29 cellular contexts compared by ENCODE assay signal in the genomic region with DNA sequence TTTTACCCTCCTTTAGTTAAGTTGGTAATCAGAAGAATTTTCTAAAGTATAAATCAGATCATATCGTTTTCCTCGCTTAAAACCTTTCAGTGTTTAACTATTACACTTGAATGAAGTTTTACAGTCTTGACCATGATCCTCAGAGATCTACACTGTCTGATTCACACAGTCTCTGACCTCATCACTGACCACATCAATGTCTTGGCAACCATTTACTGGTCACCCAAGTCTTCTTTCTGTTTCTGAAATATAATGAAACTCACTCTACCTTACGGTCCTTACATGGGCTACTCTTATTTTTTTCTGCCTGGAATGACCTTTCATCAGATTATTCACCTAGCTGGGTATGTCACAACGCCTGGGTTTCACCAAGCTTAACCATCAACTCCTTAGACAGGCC.
DNase-seq lines count a peak whose midpoint lies in the region; ATAC-seq, FAIRE-seq and TF ChIP-seq lines count a peak whose summit lies in the region.
"Had no signal": no experiment of that assay in that cellular context is flagged by ENCODE, and none has a peak within 500 bp of the region (broad histone marks: within the 10 kb centered on the region; RNA-seq: fewer than 3 reads in every experiment).

No MANE protein-coding gene starts in this region.

- FAIRE-seq in astrocyte (lab: Jason Lieb, UNC), result no peak
- FAIRE-seq: endometrium, RCC 7860, TTC549 had no signal

- TF ChIP-seq CTCF in astrocyte (IDR thresholded peaks at IDR 0.05; ENCODE audit: insufficient read depth, low read depth, low read length) (no peak), fibroblast of the aortic adventitia (IDR thresholded peaks at IDR 0.05; ENCODE audit: insufficient read depth, low read length) (no peak)

- intact Hi-C loops in right cardiac atrium (cut with DNase I), result no loop called here

- H3K4me2 ChIP-seq in astrocyte (ENCODE audit: low read length), result no peak overlapping the region

- DNase-seq in astrocyte (ENCODE audit: low read depth) (peak; percentile 37), fibroblast of the aortic adventitia (ENCODE audit: low read depth) (peak; percentile 12), stromal cell of bone marrow (ENCODE audit: low read depth) (peak; percentile 21), right cardiac atrium (no peak)
- DNase-seq: activated CD4-positive, alpha-beta memory T cell treated with anti-CD3 and anti-CD28 coated beads, Interleukin-2, amount 10 ng/mL, durations not matched to agents 7 days and 5 days; activated CD4-positive, alpha-beta T cell treated with anti-CD3 and anti-CD28 coated beads for 1 hour; activated CD8-positive, alpha-beta memory T cell treated with anti-CD3 and anti-CD28 coated beads, Interleukin-2, amount 50 U/mL, for 48 hours; CD4-positive, CD25-positive, alpha-beta regulatory T cell; dermis blood vessel endothelial cell; H7; heart left ventricle; NCI-H1105 treated with DMSO at 0.1 percent for 48 hours; NCI-H2029; NCI-H2227 treated with DMSO at 0.1 percent for 48 hours; NCI-H69; sigmoid colon; stimulated activated CD4-positive, alpha-beta T cell treated with anti-CD3 and anti-CD28 coated beads, Interleukin-15, amount 100 ng/mL, for 24 hours; stimulated activated naive CD4-positive, alpha-beta T cell treated with Interleukin-2 at 50 U/mL for 16 hours; testis had no signal

- no peak overlapping the region for H3K4me3 ChIP-seq in astrocyte (ENCODE audit: insufficient read depth, low read depth, low read length)
- no peak overlapping the region for H3K4me3 ChIP-seq in fibroblast of the aortic adventitia (ENCODE audit: low read depth, low read length)
- H3K4me3 ChIP-seq in right cardiac atrium (ENCODE audit: low read length), result no peak overlapping the region
- H3K4me3 ChIP-seq: heart left ventricle, sigmoid colon, SJSA1, testis had no signal

- WGBS in right cardiac atrium, result 82% methylated on average over 4 of the region's 4 CpGs

- H3K27me3 Mint-ChIP-seq in astrocyte (ENCODE audit: low read depth, unreplicated experiment), result no peaks in the 10 kb centered on the region
- H3K27me3 Mint-ChIP-seq: activated CD4-positive, alpha-beta memory T cell treated with anti-CD3 and anti-CD28 coated beads, Interleukin-2, amount 10 ng/mL, durations not matched to agents 7 days and 5 days; CD4-positive, CD25-positive, alpha-beta regulatory T cell; memory B cell had no signal

- no peak overlapping the region for H3K4me3 Mint-ChIP-seq in astrocyte (ENCODE audit: unreplicated experiment)
- H3K4me3 Mint-ChIP-seq: activated CD4-positive, alpha-beta memory T cell treated with anti-CD3 and anti-CD28 coated beads, Interleukin-2, amount 10 ng/mL, durations not matched to agents 7 days and 5 days; activated naive CD4-positive, alpha-beta T cell treated with anti-CD3 and anti-CD28 coated beads, Interleukin-2, amount 50 U/mL, for 24 hours; CD4-positive, CD25-positive, alpha-beta regulatory T cell; memory B cell had no signal

- no peaks in the 10 kb centered on the region for H3K79me2 ChIP-seq in astrocyte (ENCODE audit: insufficient read depth, low read length)

- ATAC-seq in HG02798 (IDR thresholded peaks at IDR 0.05; ENCODE audit: poor library complexity, unreplicated experiment), result peak; percentile 35
- ATAC-seq in right cardiac atrium, result no peak
- no peak for ATAC-seq in HG02970 (IDR thresholded peaks at IDR 0.05; ENCODE audit: low FRiP score, unreplicated experiment)
- no peak for ATAC-seq in activated CD4-positive, CD25-positive, alpha-beta regulatory T cell treated with anti-CD3 and anti-CD28 coated beads, Interleukin-2, amount 50 U/mL, for 24 hours
- ATAC-seq: heart left ventricle had no signal

- H3K9me3 Mint-ChIP-seq in astrocyte (ENCODE audit: unreplicated experiment), result no peaks in the 10 kb centered on the region
- H3K9me3 Mint-ChIP-seq: activated CD4-positive, alpha-beta memory T cell treated with anti-CD3 and anti-CD28 coated beads, Interleukin-2, amount 10 ng/mL, durations not matched to agents 7 days and 5 days; activated naive CD4-positive, alpha-beta T cell treated with anti-CD3 and anti-CD28 coated beads, Interleukin-2, amount 50 U/mL, for 24 hours; activated T-helper 2 cell treated with anti-CD3 and anti-CD28 coated beads, Interferon-gamma antibody, Interleukin-2, Interleukin-4, amounts not matched to agents 10 μg/mL and 5 μg/mL and 100 μg/mL, durations not matched to agents 14 hours and 24 hours and 36 hours had no signal

- H3K27ac Mint-ChIP-seq in astrocyte (ENCODE audit: unreplicated experiment), result peak overlapping the region; percentile 56
- H3K27ac Mint-ChIP-seq: activated CD4-positive, alpha-beta memory T cell treated with anti-CD3 and anti-CD28 coated beads, Interleukin-2, amount 10 ng/mL, durations not matched to agents 7 days and 5 days; activated naive CD4-positive, alpha-beta T cell treated with anti-CD3 and anti-CD28 coated beads, Interleukin-2, amount 50 U/mL, for 24 hours; activated T-helper 2 cell treated with anti-CD3 and anti-CD28 coated beads, Interferon-gamma antibody, Interleukin-2, Interleukin-4, amounts not matched to agents 10 μg/mL and 5 μg/mL and 100 μg/mL, durations not matched to agents 14 hours and 24 hours and 36 hours; CD4-positive, CD25-positive, alpha-beta regulatory T cell; memory B cell had no signal

- H3K4me1 Mint-ChIP-seq in astrocyte (ENCODE audit: low read depth, unreplicated experiment), result peaks cover 15% of the 10 kb centered on the region
- H3K4me1 Mint-ChIP-seq: activated CD4-positive, alpha-beta memory T cell treated with anti-CD3 and anti-CD28 coated beads, Interleukin-2, amount 10 ng/mL, durations not matched to agents 7 days and 5 days; activated naive CD4-positive, alpha-beta T cell treated with anti-CD3 and anti-CD28 coated beads, Interleukin-2, amount 50 U/mL, for 24 hours; CD4-positive, CD25-positive, alpha-beta regulatory T cell; memory B cell had no signal

- H3K4me1 ChIP-seq in astrocyte (ENCODE audit: insufficient read depth, low read length) (no peaks in the 10 kb centered on the region), right cardiac atrium (ENCODE audit: control insufficient read depth, insufficient read depth, low read length) (no peaks in the 10 kb centered on the region)
- H3K4me1 ChIP-seq: heart left ventricle, sigmoid colon, SJSA1, testis had no signal

- H3K9ac ChIP-seq in astrocyte (ENCODE audit: low read length), result no peak overlapping the region

- H3K27ac ChIP-seq in astrocyte (ENCODE audit: low read depth, low read length) (no peak overlapping the region), right cardiac atrium (ENCODE audit: low read length) (no peak overlapping the region)
- H3K27ac ChIP-seq: heart left ventricle, sigmoid colon, SJSA1, testis had no signal

- no peaks in the 10 kb centered on the region for H3K9me3 ChIP-seq in astrocyte (ENCODE audit: insufficient read depth, low read depth, low read length)
- no peaks in the 10 kb centered on the region for H3K9me3 ChIP-seq in right cardiac atrium (ENCODE audit: control insufficient read depth, low read length)
- H3K9me3 ChIP-seq: heart left ventricle, sigmoid colon, SJSA1, testis had no signal

- H3K27me3 ChIP-seq in astrocyte (ENCODE audit: insufficient read depth, low read length) (no peaks in the 10 kb centered on the region), right cardiac atrium (ENCODE audit: control insufficient read depth, insufficient read depth) (no peaks in the 10 kb centered on the region)
- H3K27me3 ChIP-seq: sigmoid colon, testis had no signal

- H4K20me1 ChIP-seq in astrocyte (ENCODE audit: insufficient read depth, low read length), result no peaks in the 10 kb centered on the region

- no peaks in the 10 kb centered on the region for H3K36me3 ChIP-seq in astrocyte (ENCODE audit: insufficient read depth, low read length)
- H3K36me3 ChIP-seq: heart left ventricle, sigmoid colon, SJSA1 had no signal

- H3K36me3 Mint-ChIP-seq in astrocyte (ENCODE audit: low read depth, unreplicated experiment), result no peaks in the 10 kb centered on the region
- H3K36me3 Mint-ChIP-seq: activated naive CD4-positive, alpha-beta T cell treated with anti-CD3 and anti-CD28 coated beads, Interleukin-2, amount 50 U/mL, for 24 hours; CD4-positive, CD25-positive, alpha-beta regulatory T cell; memory B cell had no signal

- H2AFZ ChIP-seq in astrocyte (ENCODE audit: low read depth, low read length), result no peak overlapping the region

Comparison
In these comparisons a context has a peak if more than half of its experiments do, and no peak if none do; other contexts are left out.
1. DNase-seq: peak in astrocyte (single experiment), fibroblast of the aortic adventitia (single experiment) and stromal cell of bone marrow (single experiment); none in right cardiac atrium (0 of 3).